8 cellular contexts compared by ENCODE assay signal in the genomic region with DNA sequence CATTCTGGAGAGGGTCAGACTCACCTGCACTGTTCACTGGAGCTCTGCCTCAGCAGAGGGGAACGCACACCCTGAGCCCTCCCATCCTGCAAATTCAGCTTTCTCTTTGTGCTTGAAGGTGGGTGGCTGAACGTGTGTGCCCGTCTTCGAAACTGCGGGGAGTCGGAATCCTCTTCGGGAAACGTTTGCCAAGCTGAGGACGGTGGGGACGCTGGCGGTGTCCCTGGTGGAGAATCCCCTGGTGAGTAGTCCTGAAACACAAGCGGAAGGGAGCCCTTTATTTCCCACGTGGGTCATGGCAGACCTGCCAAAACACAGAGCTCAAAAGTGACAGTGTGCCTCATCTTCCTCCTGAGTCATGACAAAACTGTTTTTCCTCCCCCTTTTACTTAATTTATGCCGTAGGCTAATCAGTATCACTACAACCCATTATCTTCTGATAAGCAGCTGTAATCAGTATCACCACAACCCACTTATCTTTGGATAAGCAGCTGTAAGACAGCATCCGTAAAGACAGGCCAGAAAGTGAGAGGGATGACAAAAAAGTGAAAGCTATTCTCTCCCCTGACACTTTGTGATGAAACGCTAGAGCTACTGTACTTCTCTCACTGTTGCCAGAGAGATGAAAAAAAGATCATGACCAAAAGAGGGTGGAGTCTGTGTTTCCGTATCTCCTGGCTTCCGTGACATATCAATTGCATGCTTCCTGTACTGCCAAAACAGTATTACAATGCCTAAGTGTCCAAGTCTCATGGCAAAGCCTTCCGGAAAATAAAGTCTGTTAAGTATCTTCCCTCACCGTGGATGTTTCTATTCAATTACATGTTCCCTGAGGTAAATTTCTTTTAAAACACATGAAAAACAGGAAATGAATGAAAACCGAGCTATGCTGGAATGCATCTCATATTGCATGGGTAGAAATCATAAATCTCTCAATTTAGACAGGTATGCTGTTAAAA.
DNase-seq lines count a peak whose midpoint lies in the region; ATAC-seq and TF ChIP-seq lines count a peak whose summit lies in the region.

No MANE protein-coding gene starts in this region.

- TF ChIP-seq POLR2A in gastrocnemius medialis (IDR thresholded peaks at IDR 0.05) = no peak

- peak overlapping the region in 1 of 2 donors; percentile 15 for H3K9ac ChIP-seq in duodenal mucosa (ENCODE audit: low read depth in 1 of 2, low read length in 2 of 2)

- DNase-seq in activated CD4-positive, CD25-positive, alpha-beta regulatory T cell (lab: John Stamatoyannopoulos, UW) = peak; percentile 5 to 52 (median 12)
- DNase-seq in gastrocnemius medialis = no peak
- DNase-seq in HuH-7 (ENCODE audit: low spot score) = no peak
- DNase-seq in NCI-H1092 (lab: John Stamatoyannopoulos, UW) = no peak
- DNase-seq in cortex of kidney (lab: John Stamatoyannopoulos, UW) = no peak

- H3K27me3 ChIP-seq in duodenal mucosa (ENCODE audit: control insufficient read depth in 1 of 2, insufficient read depth in 2 of 2, low read length in 2 of 2) (no peaks in the 10 kb centered on the region), gastrocnemius medialis (no peaks in the 10 kb centered on the region)

- H3K27ac ChIP-seq in duodenal mucosa (ENCODE audit: low read depth, low read length) = no peak overlapping the region
- H3K27ac ChIP-seq in gastrocnemius medialis = peak overlapping the region; percentile 36 to 68 (median 48)

- H3K4me3 ChIP-seq in duodenal mucosa (ENCODE audit: low read depth in 1 of 2, low read length in 2 of 2) = peak overlapping the region; percentile 18 to 32
- peak overlapping the region in 1 of 4 donors; percentile 1 for H3K4me3 ChIP-seq in gastrocnemius medialis

- H3K36me3 ChIP-seq in duodenal mucosa (ENCODE audit: control insufficient read depth in 1 of 2, insufficient read depth in 2 of 2, low read length in 2 of 2) (no peaks in the 10 kb centered on the region), gastrocnemius medialis (peaks cover 0 to 19% of the 10 kb centered on the region in 2 donors)

- peaks cover 0 to 3% of the 10 kb centered on the region in 2 donors for H3K4me1 ChIP-seq in duodenal mucosa (ENCODE audit: control insufficient read depth in 1 of 2, insufficient read depth in 2 of 2, low read length in 2 of 2)
- peaks cover 12 to 26% of the 10 kb centered on the region in 2 donors for H3K4me1 ChIP-seq in gastrocnemius medialis

- intact Hi-C loops in gastrocnemius medialis (cut with DNase I; ENCODE audit: low total_unique reads) = loop anchor here (5.0 kb wide), 1 partner anchor 221 kb away; a partner anchor contains a TSS

- no peak for TF ChIP-seq CTCF in gastrocnemius medialis (IDR thresholded peaks at IDR 0.05 in 4 of 5, conservative IDR thresholded peaks at IDR 0.05 in 1 of 5)

- no peaks in the 10 kb centered on the region for H3K9me3 ChIP-seq in duodenal mucosa (ENCODE audit: control insufficient read depth in 1 of 2, low read length in 2 of 2)
- no peaks in the 10 kb centered on the region for H3K9me3 ChIP-seq in gastrocnemius medialis

- ATAC-seq in GM19025 (IDR thresholded peaks at IDR 0.05; ENCODE audit: low read depth, unreplicated experiment) (peak; percentile 78), HG03066 (IDR thresholded peaks at IDR 0.05; ENCODE audit: low read depth, unreplicated experiment) (peak; percentile 94), gastrocnemius medialis (peak; percentile 62 to 69)

- in situ Hi-C loops in gastrocnemius medialis (cut with MboI; ENCODE audit: low sequenced_read_pairs in 4 of 4) = no loop called here

Comparison
In these comparisons a context has a peak if more than half of its experiments do, and no peak if none do; other contexts are left out.
1. DNase-seq: peak in activated CD4-positive, CD25-positive, alpha-beta regulatory T cell (4 of 4); none in gastrocnemius medialis (0 of 2), HuH-7 (single experiment), NCI-H1092 (single experiment) and cortex of kidney (single experiment).
2. Peak in every context shown above with its lines, with median percentiles within 50 percentile points of each other: ATAC-seq.